Comparison of ENCODE assay signal across 1 cellular context in the genomic region with DNA sequence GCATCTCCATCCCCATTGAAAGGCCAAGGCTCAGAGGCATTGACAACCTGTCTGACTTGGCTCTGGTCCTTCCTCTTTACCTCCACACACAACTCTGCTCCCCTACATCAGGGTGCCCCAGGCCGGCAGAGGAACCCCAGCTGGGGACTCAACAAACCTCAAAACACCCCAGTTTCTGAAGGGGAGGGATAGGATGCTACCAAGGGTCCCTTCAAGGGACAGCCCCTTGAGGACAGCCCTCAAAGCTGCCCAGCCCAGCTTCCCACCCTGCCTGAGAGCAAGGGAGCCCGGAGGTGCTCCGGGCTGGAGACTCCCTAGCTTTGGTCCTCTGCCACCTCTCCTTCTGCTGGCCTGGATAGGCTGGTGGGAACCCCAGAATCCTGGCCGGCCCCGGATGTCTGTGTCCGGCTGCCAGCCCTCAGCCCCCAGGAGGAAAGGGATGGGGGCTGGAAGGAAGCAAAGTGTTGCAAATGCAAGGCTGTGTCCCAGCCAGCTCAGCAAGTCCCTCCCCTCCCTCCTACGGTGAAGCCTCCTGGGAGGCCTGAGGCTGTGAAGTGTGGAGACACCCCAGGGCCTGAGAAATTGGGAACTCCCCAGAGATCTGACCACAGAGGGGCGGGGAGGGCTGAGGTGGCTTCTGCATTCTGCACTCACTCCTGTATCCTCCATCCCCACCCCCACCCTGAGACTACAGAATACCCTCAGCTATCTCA.
TF ChIP-seq lines count a peak whose summit lies in the region.

No MANE protein-coding gene starts in this region.

TF ChIP-seq in K562, 482 proteins besides CTCF, POLR2A, EP300 and RAD21:
- TF ChIP-seq ADNP (tag; IDR thresholded peaks at IDR 0.05) (no peak), ELF2 (CRISPR knock-in tag; IDR thresholded peaks at IDR 0.05) (no peak), SP1 (CRISPR knock-in tag; IDR thresholded peaks at IDR 0.05) (peak; percentile 52), SPI1 (IDR thresholded peaks at IDR 0.05; ENCODE audit: borderline replicate concordance, low read depth, low read length) (0 out of 2 replicates have a peak, but pooled peaks have one; percentile 47), SMARCB1 (IDR thresholded peaks at IDR 0.05; ENCODE audit: insufficient read length, low read depth) (no peak), NR2C1 (IDR thresholded peaks at IDR 0.05) (no peak), NR2C1 (tag; IDR thresholded peaks at IDR 0.05) (no peak), ZFX (CRISPR knock-in tag; IDR thresholded peaks at IDR 0.05) (0 out of 2 replicates have a peak, but pooled peaks have one; percentile 8)
- TF ChIP-seq, protein P1, sequence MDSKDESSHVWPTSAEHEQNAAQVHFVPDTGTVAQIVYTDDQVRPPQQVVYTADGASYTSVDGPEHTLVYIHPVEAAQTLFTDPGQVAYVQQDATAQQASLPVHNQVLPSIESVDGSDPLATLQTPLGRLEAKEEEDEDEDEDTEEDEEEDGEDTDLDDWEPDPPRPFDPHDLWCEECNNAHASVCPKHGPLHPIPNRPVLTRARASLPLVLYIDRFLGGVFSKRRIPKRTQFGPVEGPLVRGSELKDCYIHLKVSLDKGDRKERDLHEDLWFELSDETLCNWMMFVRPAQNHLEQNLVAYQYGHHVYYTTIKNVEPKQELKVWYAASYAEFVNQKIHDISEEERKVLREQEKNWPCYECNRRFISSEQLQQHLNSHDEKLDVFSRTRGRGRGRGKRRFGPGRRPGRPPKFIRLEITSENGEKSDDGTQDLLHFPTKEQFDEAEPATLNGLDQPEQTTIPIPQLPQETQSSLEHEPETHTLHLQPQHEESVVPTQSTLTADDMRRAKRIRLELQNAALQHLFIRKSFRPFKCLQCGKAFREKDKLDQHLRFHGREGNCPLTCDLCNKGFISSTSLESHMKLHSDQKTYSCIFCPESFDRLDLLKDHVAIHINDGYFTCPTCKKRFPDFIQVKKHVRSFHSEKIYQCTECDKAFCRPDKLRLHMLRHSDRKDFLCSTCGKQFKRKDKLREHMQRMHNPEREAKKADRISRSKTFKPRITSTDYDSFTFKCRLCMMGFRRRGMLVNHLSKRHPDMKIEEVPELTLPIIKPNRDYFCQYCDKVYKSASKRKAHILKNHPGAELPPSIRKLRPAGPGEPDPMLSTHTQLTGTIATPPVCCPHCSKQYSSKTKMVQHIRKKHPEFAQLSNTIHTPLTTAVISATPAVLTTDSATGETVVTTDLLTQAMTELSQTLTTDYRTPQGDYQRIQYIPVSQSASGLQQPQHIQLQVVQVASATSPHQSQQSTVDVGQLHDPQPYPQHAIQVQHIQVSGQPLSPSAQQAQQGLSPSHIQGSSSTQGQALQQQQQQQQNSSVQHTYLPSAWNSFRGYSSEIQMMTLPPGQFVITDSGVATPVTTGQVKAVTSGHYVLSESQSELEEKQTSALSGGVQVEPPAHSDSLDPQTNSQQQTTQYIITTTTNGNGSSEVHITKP (IDR thresholded peaks at IDR 0.05; ENCODE audit: partially characterized antibody): peak; percentile 30
